In genomic region chr21:44013380-44014088, GRCh38 we compare ENCODE assay signal across 8 cellular contexts. TPM values are rescaled to one million over a fixed set of nuclear protein-coding genes. Genes with fewer than 3 reads are reported as not detected.
DNase-seq lines count a peak whose midpoint lies in the region; ATAC-seq and TF ChIP-seq lines count a peak whose summit lies in the region.

No MANE protein-coding gene starts in this region.

- H3K27ac ChIP-seq in CD4-positive, CD25-positive, alpha-beta regulatory T cell (ENCODE audit: insufficient read depth, low read length, poor library complexity, severe bottlenecking) = peak overlapping the region; percentile 90

- no peaks in the 10 kb centered on the region for H3K36me3 ChIP-seq in CD4-positive, CD25-positive, alpha-beta regulatory T cell (ENCODE audit: control insufficient read depth, insufficient read depth, low read length)
- H3K36me3 ChIP-seq in neuron (ENCODE audit: insufficient read depth, low read length) = no peaks in the 10 kb centered on the region

- H3K4me1 ChIP-seq in CD4-positive, CD25-positive, alpha-beta regulatory T cell (ENCODE audit: control insufficient read depth, insufficient read depth, low read length, poor library complexity, severe bottlenecking) = peaks cover 67% of the 10 kb centered on the region
- H3K4me1 ChIP-seq in neuron (ENCODE audit: insufficient read depth, low read length) = peaks cover 23% of the 10 kb centered on the region

- peak; percentile 8 to 15 for ATAC-seq in CD4-positive, CD25-positive, alpha-beta regulatory T cell (ENCODE audit: low read depth in 2 of 2)
- no peak for ATAC-seq in GM21381 (IDR thresholded peaks at IDR 0.05; ENCODE audit: unreplicated experiment)
- ATAC-seq in GM18909 (IDR thresholded peaks at IDR 0.05; ENCODE audit: poor library complexity, unreplicated experiment) = no peak

- H3K4me1 Mint-ChIP-seq in CD4-positive, CD25-positive, alpha-beta regulatory T cell = peaks cover 28 to 63% (median 51%) of the 10 kb centered on the region in 4 donors
- peaks cover 43 to 46% (median 44%) of the 10 kb centered on the region in 3 donors for H3K4me1 Mint-ChIP-seq in IgD-negative memory B cell

- H3K36me3 Mint-ChIP-seq in CD4-positive, CD25-positive, alpha-beta regulatory T cell = peaks cover under 1% of the 10 kb centered on the region
- peaks cover 2% of the 10 kb centered on the region for H3K36me3 Mint-ChIP-seq in IgD-negative memory B cell

- no peak overlapping the region for H2AFZ ChIP-seq in neuron (ENCODE audit: low read depth, low read length)

- DNase-seq in CD4-positive, CD25-positive, alpha-beta regulatory T cell = peak; percentile 24 to 74 (median 27)
- DNase-seq in activated CD4-positive, alpha-beta T cell treated with anti-CD3 and anti-CD28 coated beads for 48 hours = peak; percentile 45
- no peak for DNase-seq in epithelial cell of proximal tubule (ENCODE audit: low read depth)
- DNase-seq in midbrain (lab: John Stamatoyannopoulos, UW) = no peak

- H3K27ac Mint-ChIP-seq in CD4-positive, CD25-positive, alpha-beta regulatory T cell = peak overlapping the region; percentile 89 to 91 (median 91)
- H3K27ac Mint-ChIP-seq in IgD-negative memory B cell = peak overlapping the region; percentile 76 to 95 (median 88)

- H3K9me3 Mint-ChIP-seq in CD4-positive, CD25-positive, alpha-beta regulatory T cell = no peaks in the 10 kb centered on the region
- H3K9me3 Mint-ChIP-seq in IgD-negative memory B cell = no peaks in the 10 kb centered on the region

- TF ChIP-seq CTCF in epithelial cell of proximal tubule (conservative IDR thresholded peaks at IDR 0.05; ENCODE audit: low read depth, low read length) = peak; percentile 24

- peak overlapping the region; percentile 80 for H3K4me3 ChIP-seq in CD4-positive, CD25-positive, alpha-beta regulatory T cell (ENCODE audit: low read depth, low read length)
- H3K4me3 ChIP-seq in epithelial cell of proximal tubule (ENCODE audit: low read depth, low read length) (peak overlapping the region; percentile 85), neuron (ENCODE audit: low read length) (peak overlapping the region; percentile 63)

- H3K27me3 Mint-ChIP-seq in CD4-positive, CD25-positive, alpha-beta regulatory T cell = no peaks in the 10 kb centered on the region
- H3K27me3 Mint-ChIP-seq in IgD-negative memory B cell = no peaks in the 10 kb centered on the region

- no peaks in the 10 kb centered on the region for H3K9me3 ChIP-seq in CD4-positive, CD25-positive, alpha-beta regulatory T cell (ENCODE audit: control insufficient read depth in 2 of 2, low read length in 2 of 2)
- no peaks in the 10 kb centered on the region for H3K9me3 ChIP-seq in neuron (ENCODE audit: low read length)

- H3K4me3 Mint-ChIP-seq in CD4-positive, CD25-positive, alpha-beta regulatory T cell = peak overlapping the region; percentile 89 to 91 (median 90)
- H3K4me3 Mint-ChIP-seq in IgD-negative memory B cell = peak overlapping the region; percentile 89 to 94 (median 91)

- H3K27me3 ChIP-seq in CD4-positive, CD25-positive, alpha-beta regulatory T cell (ENCODE audit: control insufficient read depth, insufficient read depth, low read length) = no peaks in the 10 kb centered on the region
- no peaks in the 10 kb centered on the region for H3K27me3 ChIP-seq in neuron (ENCODE audit: insufficient read depth, low read length)

RNA-seq across cellular contexts. Expression of gene TRAPPC10, which starts 1.4 kb away (rescaled TPM):
- total RNA-seq in CD4-positive, CD25-positive, alpha-beta regulatory T cell = 132 TPM
- 10 to 100 TPM; 13.5 to 18.7 (median 17.1) TPM for polyA plus RNA-seq in CD4-positive, CD25-positive, alpha-beta regulatory T cell
- polyA plus RNA-seq in IgD-negative memory B cell = 17.9 TPM
- total RNA-seq in epithelial cell of proximal tubule = 20.0 and 21.8 TPM in 2 replicates

Comparison
In these comparisons a context has a peak if more than half of its experiments do, and no peak if none do; other contexts are left out.
1. ATAC-seq: peak in CD4-positive, CD25-positive, alpha-beta regulatory T cell (2 of 2); none in GM21381 (single experiment) and GM18909 (single experiment).
2. DNase-seq: peak in CD4-positive, CD25-positive, alpha-beta regulatory T cell (3 of 3) and activated CD4-positive, alpha-beta T cell treated with anti-CD3 and anti-CD28 coated beads for 48 hours (single experiment); none in epithelial cell of proximal tubule (single experiment) and midbrain (single experiment).
3. Peak in every context shown above with its lines, with median percentiles within 50 percentile points of each other: H3K4me3 ChIP-seq.